Comparison of ENCODE assay signal across 20 cellular contexts in genomic region chr3:101134331-101134730, GRCh38.
DNase-seq lines count a peak whose midpoint lies in the region; ATAC-seq and TF ChIP-seq lines count a peak whose summit lies in the region.
"Had no signal": no experiment of that assay in that cellular context is flagged by ENCODE, and none has a peak within 500 bp of the region (broad histone marks: within the 10 kb centered on the region; RNA-seq: fewer than 3 reads in every experiment).

No MANE protein-coding gene starts in this region.

- H4K12ac ChIP-seq in trophoblast cell (ENCODE audit: low read depth, low read length) = no peak overlapping the region

- peak overlapping the region; percentile 2 for H3K27ac Mint-ChIP-seq in T-helper 2 cell treated with Interferon-gamma antibody and Interleukin-4, amounts not matched to agents 5 μg/mL and 100 μg/mL, for 36 hours
- peak overlapping the region; percentile 57 for H3K27ac Mint-ChIP-seq in T-helper 17 cell
- H3K27ac Mint-ChIP-seq: CD4-positive, alpha-beta T cell; GM23338; H9 had no signal

- DNase-seq in T-helper 2 cell treated with Interferon-gamma antibody and Interleukin-4, amounts not matched to agents 5 μg/mL and 100 μg/mL, for 36 hours (ENCODE audit: low spot score) = no peak
- DNase-seq in T-helper 2 cell (no peak), T-helper 17 cell (no peak), trophoblast cell (no peak), cortex of kidney (lab: John Stamatoyannopoulos, UW) (no peak)
- no peak for DNase-seq in stimulated activated CD4-positive, alpha-beta T cell treated with anti-CD3 and anti-CD28 coated beads, Interleukin-1b, Interleukin-23, amount 100 ng/mL, for 48 hours
- DNase-seq in stimulated activated CD4-positive, alpha-beta T cell treated with anti-CD3 and anti-CD28 coated beads, Interleukin-4, amount 100 ng/mL, for 4 hours = no peak
- DNase-seq: 8988T; CD4-positive, alpha-beta T cell; DMS53; H9; NCI-H2029; NCI-H2227 treated with DMSO at 0.1 percent for 48 hours; NCI-H526 treated with DMSO at 0.1 percent for 48 hours; SHP77 had no signal

- H4K91ac ChIP-seq in trophoblast cell (ENCODE audit: low read depth, low read length) = no peak overlapping the region

- no peak overlapping the region for H4K8ac ChIP-seq in trophoblast cell (ENCODE audit: low read depth, low read length)

- H3K9ac ChIP-seq in KMS-11 (no peak overlapping the region), trophoblast cell (ENCODE audit: low read length) (no peak overlapping the region)

- no peaks in the 10 kb centered on the region for H3K36me3 ChIP-seq in KMS-11 (ENCODE audit: insufficient read depth)
- no peaks in the 10 kb centered on the region for H3K36me3 ChIP-seq in trophoblast cell (ENCODE audit: control insufficient read depth in 1 of 2, insufficient read depth in 2 of 2, low read length in 2 of 2)

- no peaks in the 10 kb centered on the region for H4K20me1 ChIP-seq in KMS-11 (ENCODE audit: insufficient read depth)

- H3K23ac ChIP-seq in trophoblast cell (ENCODE audit: low read length) = peak overlapping the region; percentile 66

- H2BK12ac ChIP-seq in trophoblast cell (ENCODE audit: low read length) = no peak overlapping the region

- no peaks in the 10 kb centered on the region for H3K79me1 ChIP-seq in trophoblast cell (ENCODE audit: low read length)

- no peak for ATAC-seq in T-helper 17 cell
- ATAC-seq: GM23338, K562, Panc1 had no signal

- H3K79me2 ChIP-seq in KMS-11 (ENCODE audit: insufficient read depth, low read depth) = no peaks in the 10 kb centered on the region
- H3K79me2 ChIP-seq in trophoblast cell (ENCODE audit: control insufficient read depth, insufficient read depth, low read length, poor library complexity) = no peaks in the 10 kb centered on the region

- H3K4me1 ChIP-seq in KMS-11 (ENCODE audit: low read depth, poor library complexity, severe bottlenecking) (peaks cover 31% of the 10 kb centered on the region), trophoblast cell (ENCODE audit: control insufficient read depth in 1 of 2, insufficient read depth in 2 of 2, low read length in 2 of 2) (no peaks in the 10 kb centered on the region)

- H3K4ac ChIP-seq in trophoblast cell (ENCODE audit: low read depth, low read length) = no peak overlapping the region

- H3K4me3 ChIP-seq in KMS-11 (IDR thresholded peaks at IDR 0.05; ENCODE audit: insufficient read depth, low read depth, low read length) (no peak overlapping the region), trophoblast cell (ENCODE audit: low read depth, low read length) (no peak overlapping the region)
- H3K4me3 ChIP-seq: GM23338, K562 had no signal

- H2AK5ac ChIP-seq in trophoblast cell (ENCODE audit: low read length) = no peak overlapping the region

- peaks cover 19% of the 10 kb centered on the region for H3K4me1 Mint-ChIP-seq in T-helper 2 cell treated with Interferon-gamma antibody and Interleukin-4, amounts not matched to agents 5 μg/mL and 100 μg/mL, for 36 hours (ENCODE audit: low read depth)
- H3K4me1 Mint-ChIP-seq in T-helper 17 cell = peaks cover 5% of the 10 kb centered on the region

- H3K18ac ChIP-seq in trophoblast cell (ENCODE audit: low read length) = no peak overlapping the region

- H3K14ac ChIP-seq in trophoblast cell (ENCODE audit: low read length) = no peak overlapping the region

- H2AFZ ChIP-seq in KMS-11 (ENCODE audit: low read depth) (no peak overlapping the region), trophoblast cell (ENCODE audit: insufficient read depth, low read length, poor library complexity) (no peak overlapping the region)
- H2AFZ ChIP-seq: GM23338 had no signal

- WGBS in trophoblast cell (ENCODE audit: extremely low coverage, insufficient coverage, insufficient read length) = no CpG with 5 or more reads among the region's 7 CpGs

- H3K27ac ChIP-seq in KMS-11 (no peak overlapping the region), trophoblast cell (ENCODE audit: low read depth, low read length) (no peak overlapping the region)
- H3K27ac ChIP-seq: RWPE1 had no signal

- H2BK120ac ChIP-seq in trophoblast cell (ENCODE audit: insufficient read depth, low read length, poor library complexity) = no peak overlapping the region

- no peaks in the 10 kb centered on the region for H3K36me3 Mint-ChIP-seq in T-helper 2 cell treated with Interferon-gamma antibody and Interleukin-4, amounts not matched to agents 5 μg/mL and 100 μg/mL, for 36 hours (ENCODE audit: low read depth)
- H3K36me3 Mint-ChIP-seq in T-helper 17 cell (ENCODE audit: low read depth) = peaks cover 5% of the 10 kb centered on the region

- H3K9me3 ChIP-seq in T-helper 17 cell (ENCODE audit: control insufficient read depth, low read length, poor library complexity, severe bottlenecking) (no peaks in the 10 kb centered on the region), trophoblast cell (ENCODE audit: insufficient read depth, low read depth, low read length) (no peaks in the 10 kb centered on the region)

- H2BK5ac ChIP-seq in trophoblast cell (ENCODE audit: low read depth, low read length, poor library complexity) = no peak overlapping the region

- peaks cover 2% of the 10 kb centered on the region for H3K27me3 Mint-ChIP-seq in T-helper 2 cell treated with Interferon-gamma antibody and Interleukin-4, amounts not matched to agents 5 μg/mL and 100 μg/mL, for 36 hours (ENCODE audit: low read depth)
- peaks cover 6% of the 10 kb centered on the region for H3K27me3 Mint-ChIP-seq in T-helper 17 cell
- H3K27me3 Mint-ChIP-seq: CD4-positive, alpha-beta T cell had no signal

- H3K9me3 Mint-ChIP-seq in T-helper 2 cell treated with Interferon-gamma antibody and Interleukin-4, amounts not matched to agents 5 μg/mL and 100 μg/mL, for 36 hours = peaks cover 20% of the 10 kb centered on the region

- no peak for TF ChIP-seq CTCF in KMS-11 (conservative IDR thresholded peaks at IDR 0.05; ENCODE audit: low read depth, low read length)

- H3K4me2 ChIP-seq in KMS-11 (peak overlapping the region; percentile 50; the same call in 1 of the 2 replicates), trophoblast cell (ENCODE audit: low read length) (no peak overlapping the region)
- H3K4me2 ChIP-seq: GM23338 had no signal

- H3K27me3 ChIP-seq in KMS-11 (ENCODE audit: insufficient read depth, low read depth) = peaks cover 9% of the 10 kb centered on the region; the same call in 1 of the 2 replicates
- H3K27me3 ChIP-seq in trophoblast cell (ENCODE audit: insufficient read depth, low read length) = no peaks in the 10 kb centered on the region

- H3K4me3 Mint-ChIP-seq in T-helper 2 cell treated with Interferon-gamma antibody and Interleukin-4, amounts not matched to agents 5 μg/mL and 100 μg/mL, for 36 hours = no peak overlapping the region
- H3K4me3 Mint-ChIP-seq in T-helper 17 cell = no peak overlapping the region
- H3K4me3 Mint-ChIP-seq: CD4-positive, alpha-beta T cell; GM23338; H9 had no signal
